ENCODE assay signal across 31 cellular contexts in genomic region chr5:66554884-66555283, GRCh38. TPM values are rescaled to one million over a fixed set of nuclear protein-coding genes. Genes with fewer than 3 reads are reported as not detected.
DNase-seq lines count a peak whose midpoint lies in the region; ATAC-seq, FAIRE-seq and TF ChIP-seq lines count a peak whose summit lies in the region.
"Had no signal": no experiment of that assay in that cellular context is flagged by ENCODE, and none has a peak within 500 bp of the region (broad histone marks: within the 10 kb centered on the region; RNA-seq: fewer than 3 reads in every experiment).

No MANE protein-coding gene starts in this region.

- H3K23me2 ChIP-seq in H1 (ENCODE audit: low read depth, low read length), result no peaks in the 10 kb centered on the region

- peaks cover 10% of the 10 kb centered on the region for H3K27me3 Mint-ChIP-seq in stimulated activated naive CD8-positive, alpha-beta T cell treated with anti-CD3 and anti-CD28 coated beads, Interleukin-15, Interleukin-2, amounts not matched to agents 100 ng/mL and 50 ng/mL, for 24 hours
- peaks cover 8% of the 10 kb centered on the region for H3K27me3 Mint-ChIP-seq in stimulated activated naive CD8-positive, alpha-beta T cell treated with anti-CD3 and anti-CD28 coated beads, Interleukin-15, amount 100 ng/mL, for 72 hours
- peaks cover 0 to 4% of the 10 kb centered on the region in 2 donors for H3K27me3 Mint-ChIP-seq in natural killer cell treated with Interleukin-12 subunit alpha and Interleukin-12 subunit beta and Interleukin-15 and Interleukin-18, amount 100 ng/mL, for 72 hours
- H3K27me3 Mint-ChIP-seq: progenitor cell of endocrine pancreas had no signal

- H3K27ac ChIP-seq in OCI-LY7 (ENCODE audit: low read depth, low read length, poor library complexity, severe bottlenecking), result peak overlapping the region; percentile 42
- no peak overlapping the region for H3K27ac ChIP-seq in H1 (ENCODE audit: low read depth, low read length)
- H3K27ac ChIP-seq: brain microvascular endothelial cell, esophagus muscularis mucosa, GM23248 had no signal

- H3K4me1 ChIP-seq in OCI-LY7 (ENCODE audit: insufficient read depth, low read length, poor library complexity, severe bottlenecking) (peaks cover 19% of the 10 kb centered on the region), H1 (replicated peaks in 1 of 4; ENCODE audit: control insufficient read depth in 3 of 4, insufficient read depth in 4 of 4, low read length in 3 of 4) (no peaks in the 10 kb centered on the region)
- H3K4me1 ChIP-seq: esophagus muscularis mucosa had no signal

- no peak overlapping the region for H3K14ac ChIP-seq in H1 (ENCODE audit: insufficient read length)

- no peak overlapping the region for H3K4ac ChIP-seq in H1 (replicated peaks; ENCODE audit: insufficient read length, low read depth, low read length)

- H3K56ac ChIP-seq in H1 (replicated peaks; ENCODE audit: insufficient read length, low read depth, low read length), result no peak overlapping the region

- no TSS peak for BruUV-seq in OCI-LY7 (replicated peaks; lab: Mats Ljungman, UMichigan)

- CTCF ChIA-PET in OCI-LY7 (lab: Charles Lee; ENCODE audit: unreplicated experiment) (no interaction called here), H1 (lab: Charles Lee; ENCODE audit: partially characterized antibody) (interaction anchor here (1.1 to 1.4 kb wide), 2 partner anchors 202 to 249 kb away, joined by 3 to 4 read pairs; no protein-coding TSS in a partner anchor)

- POLR2A ChIA-PET in OCI-LY7 (lab: Charles Lee), result no interaction called here
- POLR2A ChIA-PET in H1 (lab: Charles Lee; ENCODE audit: partially characterized antibody), result no interaction called here

- H2AFZ ChIP-seq in OCI-LY7 (ENCODE audit: low read length) (peak overlapping the region; percentile 60; the same call in 1 of the 2 replicates), H1 (ENCODE audit: low read length) (no peak overlapping the region)
- H2AFZ ChIP-seq: GM23248 had no signal

- H3K23ac ChIP-seq in H1 (ENCODE audit: insufficient read length), result no peak overlapping the region

- H3K9ac ChIP-seq in H1 (replicated peaks in 1 of 4; ENCODE audit: extremely low read depth in 1 of 4, low read depth in 3 of 4, low read length in 3 of 4), result no peak overlapping the region
- H3K9ac ChIP-seq: GM23248 had no signal

- no peak for DNase-seq in stimulated activated naive CD8-positive, alpha-beta T cell treated with anti-CD3 and anti-CD28 coated beads, Interleukin-15, amount 100 ng/mL, for 72 hours
- no peak for DNase-seq in OCI-LY7 (ENCODE audit: low spot score)
- DNase-seq in H1 (ENCODE audit: low read depth in 1 of 2, low spot score in 2 of 2), result no peak
- DNase-seq in natural killer cell treated with Interleukin-12 subunit alpha and Interleukin-12 subunit beta and Interleukin-15 and Interleukin-18, amount 100 ng/mL, for 72 hours (ENCODE audit: low spot score), result no peak
- no peak for DNase-seq in GM12892 (ENCODE audit: insufficient read length)
- DNase-seq in A172 (ENCODE audit: low spot score), result no peak
- DNase-seq: amniotic stem cell; C1 segment of cervical spinal cord; cerebellar nuclear complex; COR-L47; dermis blood vessel endothelial cell; endodermal cell; foreskin fibroblast; GDM1; HFFc6; kidney; naive thymus-derived CD8-positive, alpha-beta T cell; NCI-H1105; NCI-H187; NCI-H446 treated with DMSO at 0.1 percent for 48 hours; NCI-H774; substantia nigra had no signal

- TF ChIP-seq POLR2A in H1 (IDR thresholded peaks at IDR 0.05; ENCODE audit: control extremely low read depth in 1 of 2, low read depth in 2 of 2, low read length in 2 of 2) (no peak), GM12892 (IDR thresholded peaks at IDR 0.05; ENCODE audit: low read depth, low read length) (no peak)

- intact Hi-C loops in OCI-LY7 (cut with micrococcal nuclease; ENCODE audit: unreplicated experiment), result loop anchor here (5.0 kb wide), 1 partner anchor 147 kb away; no protein-coding TSS in a partner anchor

- H4K5ac ChIP-seq in H1 (ENCODE audit: insufficient read length, low read depth, low read length), result no peak overlapping the region

- H4K20me1 ChIP-seq in OCI-LY7 (ENCODE audit: insufficient read depth, low read length) (no peaks in the 10 kb centered on the region), H1 (replicated peaks in 1 of 2; ENCODE audit: control insufficient read depth in 1 of 2, insufficient read depth in 2 of 2, low read length in 2 of 2) (no peaks in the 10 kb centered on the region)

- H3K4me3 ChIP-seq in OCI-LY7 (ENCODE audit: low read depth, low read length, poor library complexity, severe bottlenecking), result no peak overlapping the region
- H3K4me3 ChIP-seq in H1 (ENCODE audit: extremely low read depth in 1 of 4, insufficient read depth in 2 of 4, low read depth in 3 of 4, low read length in 4 of 4), result 0 out of 8 replicates have a peak overlapping the region, but pooled peaks of 1 of the 4 experiments have one; percentile 4
- H3K4me3 ChIP-seq: esophagus muscularis mucosa, GM23248 had no signal

- H3K4me2 ChIP-seq in OCI-LY7 (ENCODE audit: low read length) (peak overlapping the region; percentile 49; the same call in 1 of the 2 replicates), H1 (ENCODE audit: insufficient read depth in 1 of 2, low read depth in 2 of 2, low read length in 2 of 2) (no peak overlapping the region)

- H3K79me2 ChIP-seq in OCI-LY7 (ENCODE audit: insufficient read depth, low read depth, low read length), result no peaks in the 10 kb centered on the region
- no peaks in the 10 kb centered on the region for H3K79me2 ChIP-seq in H1 (ENCODE audit: control insufficient read depth in 1 of 2, insufficient read depth in 2 of 2, low read length in 2 of 2)

- H2AK5ac ChIP-seq in H1 (ENCODE audit: low read depth, low read length), result no peak overlapping the region

- TF ChIP-seq RAD21 in H1 (IDR thresholded peaks at IDR 0.05 in 1 of 2, conservative IDR thresholded peaks at IDR 0.05 in 1 of 2; ENCODE audit: low read depth in 2 of 2, low read length in 2 of 2), result no peak

- H3K9me3 ChIP-seq in OCI-LY7 (ENCODE audit: low read length), result peaks cover 10% of the 10 kb centered on the region; the same call in 1 of the 2 replicates
- peaks cover 0 to 3% of the 10 kb centered on the region in 2 experiments; a peak in 1 of 4 replicates for H3K9me3 ChIP-seq in H1 (ENCODE audit: insufficient read depth in 2 of 2, low read depth in 1 of 2, low read length in 1 of 2)

- H3K79me1 ChIP-seq in H1 (ENCODE audit: low read depth, low read length), result no peaks in the 10 kb centered on the region

- no peaks in the 10 kb centered on the region for H3K27me3 ChIP-seq in H1 (replicated peaks in 1 of 4; ENCODE audit: control insufficient read depth in 3 of 4, extremely low read depth in 1 of 4, insufficient read depth in 3 of 4, low read length in 3 of 4)
- H3K27me3 ChIP-seq: brain microvascular endothelial cell, esophagus muscularis mucosa had no signal

- H3K4me3 Mint-ChIP-seq in stimulated activated naive CD8-positive, alpha-beta T cell treated with anti-CD3 and anti-CD28 coated beads, Interleukin-15, Interleukin-2, amounts not matched to agents 100 ng/mL and 50 ng/mL, for 24 hours, result no peak overlapping the region
- no peak overlapping the region for H3K4me3 Mint-ChIP-seq in stimulated activated naive CD8-positive, alpha-beta T cell treated with anti-CD3 and anti-CD28 coated beads, Interleukin-15, amount 100 ng/mL, for 72 hours
- no peak overlapping the region for H3K4me3 Mint-ChIP-seq in natural killer cell treated with Interleukin-12 subunit alpha and Interleukin-12 subunit beta and Interleukin-15 and Interleukin-18, amount 100 ng/mL, for 72 hours
- H3K4me3 Mint-ChIP-seq: activated CD4-positive, alpha-beta memory T cell treated with anti-CD3 and anti-CD28 coated beads, Interleukin-2, amount 10 ng/mL, durations not matched to agents 7 days and 5 days; endodermal cell; HFFc6; naive thymus-derived CD8-positive, alpha-beta T cell; type B pancreatic cell; WTC11 had no signal

- no peak overlapping the region for H2BK5ac ChIP-seq in H1 (ENCODE audit: low read depth, low read length)

- H2BK15ac ChIP-seq in H1 (ENCODE audit: low read length), result no peak overlapping the region

- FAIRE-seq in H1 (lab: Jason Lieb, UNC), result no peak
- no peak for FAIRE-seq in GM12892 (lab: Jason Lieb, UNC)
- FAIRE-seq: kidney had no signal

- H2BK12ac ChIP-seq in H1 (ENCODE audit: low read depth, low read length), result no peak overlapping the region

- H2BK120ac ChIP-seq in H1 (replicated peaks; ENCODE audit: low read depth, low read length), result no peak overlapping the region

- no peaks in the 10 kb centered on the region for H3K36me3 ChIP-seq in OCI-LY7 (ENCODE audit: insufficient read depth, low read length)
- no peaks in the 10 kb centered on the region for H3K36me3 ChIP-seq in H1 (ENCODE audit: control insufficient read depth in 2 of 4, insufficient read depth in 4 of 4, low read length in 3 of 4)
- H3K36me3 ChIP-seq: brain microvascular endothelial cell, esophagus muscularis mucosa had no signal

- no peak overlapping the region for H3K18ac ChIP-seq in H1 (ENCODE audit: extremely low read depth, low read length)

- no peaks in the 10 kb centered on the region for H3K36me3 Mint-ChIP-seq in stimulated activated naive CD8-positive, alpha-beta T cell treated with anti-CD3 and anti-CD28 coated beads, Interleukin-15, Interleukin-2, amounts not matched to agents 100 ng/mL and 50 ng/mL, for 24 hours (ENCODE audit: low read depth)
- H3K36me3 Mint-ChIP-seq in natural killer cell treated with Interleukin-12 subunit alpha and Interleukin-12 subunit beta and Interleukin-15 and Interleukin-18, amount 100 ng/mL, for 72 hours, result no peaks in the 10 kb centered on the region
- H3K36me3 Mint-ChIP-seq: type B pancreatic cell had no signal

- no peak overlapping the region for H2BK20ac ChIP-seq in H1 (ENCODE audit: low read length)

- TF ChIP-seq CTCF in OCI-LY7 (conservative IDR thresholded peaks at IDR 0.05; ENCODE audit: low read length) (no peak), H1 (IDR thresholded peaks at IDR 0.05; ENCODE audit: control extremely low read depth in 1 of 3, insufficient read depth in 1 of 3, low read depth in 1 of 3, low read length in 3 of 3) (no peak)

- 90% methylated on average over 2 of the region's 2 CpGs; no CpG with 5 or more reads in 1 of the 2 experiments for WGBS in H1 (ENCODE audit: extremely low coverage in 1 of 2, insufficient coverage in 1 of 2, insufficient read length in 1 of 2, insufficient replicate concordance in 2 of 2, low coverage in 1 of 2, low lambda C conversion rate in 2 of 2, missing lambda C conversion rate in 1 of 2), 2 experiments

- H3K27ac Mint-ChIP-seq in stimulated activated naive CD8-positive, alpha-beta T cell treated with anti-CD3 and anti-CD28 coated beads, Interleukin-15, Interleukin-2, amounts not matched to agents 100 ng/mL and 50 ng/mL, for 24 hours, result peak overlapping the region; percentile 24
- H3K27ac Mint-ChIP-seq in stimulated activated naive CD8-positive, alpha-beta T cell treated with anti-CD3 and anti-CD28 coated beads, Interleukin-15, amount 100 ng/mL, for 72 hours, result no peak overlapping the region
- no peak overlapping the region for H3K27ac Mint-ChIP-seq in natural killer cell treated with Interleukin-12 subunit alpha and Interleukin-12 subunit beta and Interleukin-15 and Interleukin-18, amount 100 ng/mL, for 72 hours
- H3K27ac Mint-ChIP-seq: activated CD4-positive, alpha-beta memory T cell treated with anti-CD3 and anti-CD28 coated beads, Interleukin-2, amount 10 ng/mL, durations not matched to agents 7 days and 5 days; endodermal cell; HFFc6; progenitor cell of endocrine pancreas; type B pancreatic cell; WTC11 had no signal

- H3K9me2 ChIP-seq in OCI-LY7 (ENCODE audit: insufficient read depth, low read length), result no peaks in the 10 kb centered on the region

- H4K91ac ChIP-seq in H1 (replicated peaks; ENCODE audit: insufficient read length, low read length), result no peak overlapping the region

- no peak for TF ChIP-seq EP300 in H1 (IDR thresholded peaks at IDR 0.05; ENCODE audit: borderline replicate concordance in 1 of 2, low read depth in 2 of 2, low read length in 2 of 2)

- no peak for ATAC-seq in stimulated activated naive CD8-positive, alpha-beta T cell treated with anti-CD3 and anti-CD28 coated beads, Interleukin-15, amount 100 ng/mL, for 72 hours
- ATAC-seq in natural killer cell treated with Interleukin-12 subunit alpha and Interleukin-12 subunit beta and Interleukin-15 and Interleukin-18, amount 100 ng/mL, for 72 hours, result no peak
- ATAC-seq: sciatic nerve, WTC11 had no signal

- no peaks in the 10 kb centered on the region for H3K9me3 Mint-ChIP-seq in stimulated activated naive CD8-positive, alpha-beta T cell treated with anti-CD3 and anti-CD28 coated beads, Interleukin-15, Interleukin-2, amounts not matched to agents 100 ng/mL and 50 ng/mL, for 24 hours
- H3K9me3 Mint-ChIP-seq in stimulated activated naive CD8-positive, alpha-beta T cell treated with anti-CD3 and anti-CD28 coated beads, Interleukin-15, amount 100 ng/mL, for 72 hours, result peaks cover 0 to 4% of the 10 kb centered on the region in 2 donors
- no peaks in the 10 kb centered on the region for H3K9me3 Mint-ChIP-seq in natural killer cell treated with Interleukin-12 subunit alpha and Interleukin-12 subunit beta and Interleukin-15 and Interleukin-18, amount 100 ng/mL, for 72 hours
- H3K9me3 Mint-ChIP-seq: type B pancreatic cell had no signal

- peaks cover 27% of the 10 kb centered on the region for H3K4me1 Mint-ChIP-seq in stimulated activated naive CD8-positive, alpha-beta T cell treated with anti-CD3 and anti-CD28 coated beads, Interleukin-15, Interleukin-2, amounts not matched to agents 100 ng/mL and 50 ng/mL, for 24 hours (ENCODE audit: low read depth)
- H3K4me1 Mint-ChIP-seq in stimulated activated naive CD8-positive, alpha-beta T cell treated with anti-CD3 and anti-CD28 coated beads, Interleukin-15, amount 100 ng/mL, for 72 hours, result peaks cover 33% of the 10 kb centered on the region
- peaks cover 4 to 11% of the 10 kb centered on the region in 2 donors for H3K4me1 Mint-ChIP-seq in natural killer cell treated with Interleukin-12 subunit alpha and Interleukin-12 subunit beta and Interleukin-15 and Interleukin-18, amount 100 ng/mL, for 72 hours (ENCODE audit: low read depth in 2 of 2)
- H3K4me1 Mint-ChIP-seq: WTC11 had no signal

- no peak overlapping the region for H4K8ac ChIP-seq in H1 (ENCODE audit: extremely low read depth, insufficient read depth, low read length)

RNA-seq across cellular contexts. Expression of gene MAST4, which starts 41.3 kb away (rescaled TPM):
- 0.85 and 1.3 TPM in 2 replicates for total RNA-seq in OCI-LY7 (2014; rRNA removed; shearing (Covaris generic))
- 17.1 and 21.9 TPM in 2 replicates for total RNA-seq in OCI-LY7 (2022)
- 2.6 and 4.4 TPM in 2 replicates for total RNA-seq in H1 (2021; fragmentation: NEBNext Ultra II Directional; extraction: Animal tissue kit (Norgen Biotek cat#: 25700))
- 1.5 and 2.1 TPM in 2 replicates for polyA plus RNA-seq in H1 (2011; rRNA removed)
- 1.5 TPM for polyA plus RNA-seq in H1 (2011; cell fraction: cytosol; rRNA removed)
- polyA plus RNA-seq in H1 (2011; cell fraction: nucleus; rRNA removed), result 6.9 TPM
- polyA plus RNA-seq in H1 (2012, experiment 1 of 2), result 1.1 to 1.9 TPM (median 1.6 TPM) in 4 replicates
- polyA plus RNA-seq in H1 (2012, experiment 2 of 2), result 0.92 TPM
- 2.3 TPM for polyA plus RNA-seq in H1 (2013, experiment 1 of 2)
- polyA plus RNA-seq in H1 (2013, experiment 2 of 2), result 2.0 TPM
- polyA minus RNA-seq in H1 (2011; rRNA and poly(A)+ RNA removed), result 10.4 and 12.0 TPM in 2 replicates
- 6.8 TPM for polyA minus RNA-seq in H1 (2011; cell fraction: cytosol; rRNA and poly(A)+ RNA removed)
- 39.1 TPM for polyA minus RNA-seq in H1 (2011; cell fraction: nucleus; rRNA and poly(A)+ RNA removed)
- total RNA-seq in natural killer cell treated with Interleukin-12 subunit alpha and Interleukin-12 subunit beta and Interleukin-15 and Interleukin-18, amount 100 ng/mL, for 72 hours, result 10 to 100 TPM; 15.9 to 53.1 TPM
- polyA plus RNA-seq in GM12892 (2012; ENCODE audit: missing spikeins), result 0.74 TPM
- 0.40 and 1.1 TPM in 2 replicates for total RNA-seq in A172 (2014; rRNA removed; shearing (Covaris generic))
